In the genomic region with DNA sequence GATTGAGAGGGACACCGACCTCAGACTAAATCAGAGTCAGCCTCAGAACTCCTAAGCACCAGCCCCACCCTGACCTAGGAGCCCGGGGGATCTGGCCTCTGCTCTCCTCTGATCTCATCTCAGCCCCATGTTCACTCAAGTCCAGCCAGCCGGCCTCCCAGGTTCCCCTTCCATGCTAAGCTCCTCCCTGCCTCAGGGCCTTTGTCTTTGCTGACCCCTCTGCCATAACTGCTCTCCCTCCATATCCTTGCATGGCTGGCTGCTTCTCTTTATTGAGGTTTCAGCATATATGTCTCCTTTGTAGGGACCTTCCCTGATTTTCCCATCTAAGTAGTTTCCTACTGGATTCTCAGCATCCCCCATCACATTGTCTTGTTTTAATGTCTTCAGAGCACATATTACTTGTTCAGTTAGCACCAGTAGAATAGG, we compare ENCODE assay signal across 10 cellular contexts. TPM values are rescaled to one million over a fixed set of nuclear protein-coding genes. Genes with fewer than 3 reads are reported as not detected.
A peak's percentile ranks its signal among the peaks of the same experiment; 100 is the strongest.
DNase-seq lines count a peak whose midpoint lies in the region; ATAC-seq, FAIRE-seq and TF ChIP-seq lines count a peak whose summit lies in the region.
"Had no signal": no experiment of that assay in that cellular context is flagged by ENCODE, and none has a peak within 500 bp of the region (broad histone marks: within the 10 kb centered on the region; RNA-seq: fewer than 3 reads in every experiment).

No MANE protein-coding gene starts in this region.

- H2AFZ ChIP-seq in HepG2 (ENCODE audit: low read length), result peak overlapping the region; percentile 88

- H3K36me3 Mint-ChIP-seq in T-helper 1 cell treated with Interleukin-12 subunit alpha and Interleukin-12 subunit beta and Interleukin-4 antibody, amounts not matched to agents 30 μg/mL and 1 μg/mL, for 36 hours (ENCODE audit: low read depth), result no peaks in the 10 kb centered on the region
- H3K36me3 Mint-ChIP-seq in activated naive CD8-positive, alpha-beta T cell, result no peaks in the 10 kb centered on the region

- TF ChIP-seq CTCF in HepG2 (CRISPR knock-in tag; IDR thresholded peaks at IDR 0.05), result no peak
- TF ChIP-seq CTCF in thoracic aorta (IDR thresholded peaks at IDR 0.05), result no peak

- POLR2A ChIA-PET in HepG2 (lab: Yijun Ruan, JAX), result no interaction called here

- TF ChIP-seq RAD21 in HepG2 (CRISPR knock-in tag; IDR thresholded peaks at IDR 0.05), result no peak

- no peak for FAIRE-seq in HepG2 (lab: Jason Lieb, UNC)

- H3K4me3 ChIP-seq in HepG2 (replicated peaks in 1 of 3; ENCODE audit: insufficient read depth in 1 of 3, low read depth in 2 of 3, low read length in 3 of 3) (peak overlapping the region; percentile 39 to 81 (median 57)), thoracic aorta (peak overlapping the region; percentile 73)

- no peaks in the 10 kb centered on the region for H4K20me1 ChIP-seq in HepG2 (ENCODE audit: insufficient read depth, low read length)

- no peaks in the 10 kb centered on the region for H3K4me1 ChIP-seq in HepG2 (ENCODE audit: insufficient read depth, low read length)
- H3K4me1 ChIP-seq in thoracic aorta (ENCODE audit: control insufficient read depth in 1 of 2, low read depth in 2 of 2), result peaks cover 13% of the 10 kb centered on the region in 2 donors

- no TSS peak for BruUV-seq in HepG2 (replicated peaks; lab: Mats Ljungman, UMichigan)

- H3K27me3 ChIP-seq in HepG2 (ENCODE audit: control insufficient read depth in 1 of 2, insufficient read depth in 2 of 2, low read length in 2 of 2) (peaks cover 0 to 15% of the 10 kb centered on the region in 2 experiments; a peak in 2 of 5 replicates), thoracic aorta (replicated peaks; ENCODE audit: insufficient read depth) (no peaks in the 10 kb centered on the region)

- WGBS in HepG2 (ENCODE audit: low lambda C conversion rate), result 0% methylated on average over 1 of the region's 3 CpGs

- H3K9me3 ChIP-seq in HepG2 (ENCODE audit: low read length) (no peaks in the 10 kb centered on the region), thoracic aorta (no peaks in the 10 kb centered on the region)

- H3K79me2 ChIP-seq in HepG2 (ENCODE audit: insufficient read depth, low read length), result no peaks in the 10 kb centered on the region

- intact Hi-C loops in HepG2 (cut with micrococcal nuclease; ENCODE audit: unreplicated experiment), result no loop called here

- DNase-seq in T-helper 1 cell (no peak), HepG2 (ENCODE audit: low spot score) (no peak), thoracic aorta (ENCODE audit: low spot score) (no peak), NCI-H2171 treated with DMSO at 0.1 percent for 48 hours (lab: John Stamatoyannopoulos, UW) (no peak)
- no peak for DNase-seq in activated CD8-positive, alpha-beta memory T cell treated with anti-CD3 and anti-CD28 coated beads, Interleukin-2, amount 50 U/mL, for 4 hours
- DNase-seq: NCI-H2107 had no signal

- TF ChIP-seq EP300 in HepG2 (IDR thresholded peaks at IDR 0.05; ENCODE audit: low read depth in 2 of 2, low read length in 2 of 2) (no peak), HepG2 (CRISPR knock-in tag; IDR thresholded peaks at IDR 0.05; ENCODE audit: borderline replicate concordance) (no peak)

- peak overlapping the region; percentile 38; the same call in 1 of the 2 replicates for H3K9ac ChIP-seq in HepG2 (ENCODE audit: insufficient read depth, low read depth, low read length)

- no peaks in the 10 kb centered on the region for H3K9me3 Mint-ChIP-seq in T-helper 1 cell treated with Interleukin-12 subunit alpha and Interleukin-12 subunit beta and Interleukin-4 antibody, amounts not matched to agents 30 μg/mL and 1 μg/mL, for 36 hours
- no peaks in the 10 kb centered on the region for H3K9me3 Mint-ChIP-seq in activated naive CD8-positive, alpha-beta T cell (ENCODE audit: low read depth)

- peak overlapping the region; percentile 86 for H3K4me2 ChIP-seq in HepG2 (ENCODE audit: low read depth, low read length)

- TF ChIP-seq POLR2A in HepG2 (IDR thresholded peaks at IDR 0.05; ENCODE audit: insufficient read depth in 1 of 2, low read depth in 2 of 2, low read length in 2 of 2), result no peak

- H3K4me1 Mint-ChIP-seq in T-helper 1 cell treated with Interleukin-12 subunit alpha and Interleukin-12 subunit beta and Interleukin-4 antibody, amounts not matched to agents 30 μg/mL and 1 μg/mL, for 36 hours (ENCODE audit: low read depth), result peaks cover 19% of the 10 kb centered on the region
- peaks cover 32% of the 10 kb centered on the region for H3K4me1 Mint-ChIP-seq in activated naive CD8-positive, alpha-beta T cell (ENCODE audit: low read depth)

- in situ Hi-C loops in HepG2 (cut with HindIII; ENCODE audit: extremely low pct_ligation_motif_present, low pct_unique_long_range_greater_than_20kb), result no loop called here

- H3K36me3 ChIP-seq in HepG2 (replicated peaks in 1 of 2; ENCODE audit: control insufficient read depth in 1 of 2, insufficient read depth in 2 of 2, low read length in 2 of 2) (no peaks in the 10 kb centered on the region), thoracic aorta (no peaks in the 10 kb centered on the region)

- CTCF ChIA-PET in HepG2 (lab: Yijun Ruan, JAX; ENCODE audit: low intra/inter-chr PET ratio, low total read pairs), result no interaction called here

- peaks cover 41% of the 10 kb centered on the region for H3K27me3 Mint-ChIP-seq in T-helper 1 cell treated with Interleukin-12 subunit alpha and Interleukin-12 subunit beta and Interleukin-4 antibody, amounts not matched to agents 30 μg/mL and 1 μg/mL, for 36 hours (ENCODE audit: low read depth)
- H3K27me3 Mint-ChIP-seq in activated naive CD8-positive, alpha-beta T cell, result no peaks in the 10 kb centered on the region

- H3K4me3 Mint-ChIP-seq in T-helper 1 cell treated with Interleukin-12 subunit alpha and Interleukin-12 subunit beta and Interleukin-4 antibody, amounts not matched to agents 30 μg/mL and 1 μg/mL, for 36 hours, result peak overlapping the region; percentile 76
- peak overlapping the region; percentile 88 for H3K4me3 Mint-ChIP-seq in activated naive CD8-positive, alpha-beta T cell

- H3K27ac ChIP-seq in HepG2 (ENCODE audit: extremely low read length, insufficient read depth, low read length) (no peak overlapping the region), thoracic aorta (peak overlapping the region; percentile 70 to 71)
- H3K27ac ChIP-seq: 22Rv1 had no signal

- ATAC-seq in HepG2 (peak; percentile 48), thoracic aorta (ENCODE audit: insufficient number of reproducible peaks, low FRiP score, low read depth) (no peak), HG02885 (IDR thresholded peaks at IDR 0.05; ENCODE audit: poor library complexity, unreplicated experiment) (no peak)

- no peak overlapping the region for H3K27ac Mint-ChIP-seq in T-helper 1 cell treated with Interleukin-12 subunit alpha and Interleukin-12 subunit beta and Interleukin-4 antibody, amounts not matched to agents 30 μg/mL and 1 μg/mL, for 36 hours
- peak overlapping the region; percentile 92 for H3K27ac Mint-ChIP-seq in activated naive CD8-positive, alpha-beta T cell

RNA-seq across cellular contexts. Expression of a gene that starts 0.8 kb away (rescaled TPM):
- total RNA-seq in HepG2 (2016; rRNA removed; fragmentation: Illumina TruSeq; extraction: Trizol) (0.58 and 0.77 TPM in 2 replicates), thoracic aorta (10 to 100 TPM; 27.7 to 29.5 TPM)
- 0.09 TPM in 1 of 2 replicates, not detected in the other for total RNA-seq in HepG2 (2016; cell fraction: cytosol; rRNA removed; fragmentation: Illumina TruSeq; extraction: Trizol; ENCODE audit: low read depth)
- 0.49 and 1.1 TPM in 2 replicates for total RNA-seq in HepG2 (2016; cell fraction: insoluble cytoplasmic fraction; rRNA removed; fragmentation: Illumina TruSeq; extraction: Trizol)
- 0.49 and 1.1 TPM in 2 replicates for total RNA-seq in HepG2 (2016; cell fraction: membrane; rRNA removed; fragmentation: Illumina TruSeq; extraction: Trizol)
- 1.8 and 2.8 TPM in 2 replicates for total RNA-seq in HepG2 (2016; cell fraction: nucleus; rRNA removed; fragmentation: Illumina TruSeq; extraction: Trizol)
- polyA plus RNA-seq in HepG2 (2011; rRNA removed), result 0.45 and 1.1 TPM in 2 replicates
- 0.23 and 0.60 TPM in 2 replicates for polyA plus RNA-seq in HepG2 (2011; cell fraction: cytosol; rRNA removed)
- 0.97 and 1.0 TPM in 2 replicates for polyA plus RNA-seq in HepG2 (2011; cell fraction: nucleus; rRNA removed)
- polyA plus RNA-seq in HepG2 (2012), result 0.27 TPM in 1 of 2 replicates, not detected in the other
- 0.18 and 0.51 TPM in 2 replicates for polyA plus RNA-seq in HepG2 (2016; cell fraction: cytosol; fragmentation: Illumina TruSeq; extraction: Trizol; ENCODE audit: low read depth)
- 0.53 and 0.84 TPM in 2 replicates for polyA plus RNA-seq in HepG2 (2016; cell fraction: insoluble cytoplasmic fraction; fragmentation: Illumina TruSeq; extraction: Trizol; ENCODE audit: low read depth)
- 0.44 and 0.58 TPM in 2 replicates for polyA plus RNA-seq in HepG2 (2016; cell fraction: membrane; fragmentation: Illumina TruSeq; extraction: Trizol; ENCODE audit: low read depth)
- polyA plus RNA-seq in HepG2 (2016; cell fraction: nucleus; fragmentation: Illumina TruSeq; extraction: Trizol; ENCODE audit: insufficient read depth, low read depth), result 1.3 TPM in 1 of 2 replicates, not detected in the other
- 1.4 and 4.0 TPM in 2 replicates for polyA minus RNA-seq in HepG2 (2011; rRNA and poly(A)+ RNA removed; ENCODE audit: low replicate concordance)
- polyA minus RNA-seq in HepG2 (2011; cell fraction: cytosol; rRNA and poly(A)+ RNA removed), result 0.97 and 1.5 TPM in 2 replicates
- 1.5 and 1.6 TPM in 2 replicates for polyA minus RNA-seq in HepG2 (2011; cell fraction: nucleus; rRNA and poly(A)+ RNA removed)

RNA-seq across cellular contexts. Expression of a gene that starts 18.7 kb away (rescaled TPM):
- not detected in 2 replicates for total RNA-seq in HepG2 (2016; rRNA removed; fragmentation: Illumina TruSeq; extraction: Trizol)
- total RNA-seq in HepG2 (2016; cell fraction: cytosol; rRNA removed; fragmentation: Illumina TruSeq; extraction: Trizol; ENCODE audit: low read depth), result not detected in 2 replicates
- not detected in 2 replicates for total RNA-seq in HepG2 (2016; cell fraction: insoluble cytoplasmic fraction; rRNA removed; fragmentation: Illumina TruSeq; extraction: Trizol)
- total RNA-seq in HepG2 (2016; cell fraction: membrane; rRNA removed; fragmentation: Illumina TruSeq; extraction: Trizol), result not detected in 2 replicates
- total RNA-seq in HepG2 (2016; cell fraction: nucleus; rRNA removed; fragmentation: Illumina TruSeq; extraction: Trizol), result not detected in 2 replicates
- not detected in 2 replicates for polyA plus RNA-seq in HepG2 (2011; rRNA removed)
- not detected in 2 replicates for polyA plus RNA-seq in HepG2 (2011; cell fraction: cytosol; rRNA removed)
- polyA plus RNA-seq in HepG2 (2011; cell fraction: nucleus; rRNA removed), result not detected in 2 replicates
- polyA plus RNA-seq in HepG2 (2012), result not detected in 2 replicates
- polyA plus RNA-seq in HepG2 (2016; cell fraction: cytosol; fragmentation: Illumina TruSeq; extraction: Trizol; ENCODE audit: low read depth), result not detected in 2 replicates
- polyA plus RNA-seq in HepG2 (2016; cell fraction: insoluble cytoplasmic fraction; fragmentation: Illumina TruSeq; extraction: Trizol; ENCODE audit: low read depth), result not detected in 2 replicates
- not detected in 2 replicates for polyA plus RNA-seq in HepG2 (2016; cell fraction: membrane; fragmentation: Illumina TruSeq; extraction: Trizol; ENCODE audit: low read depth)
- not detected in 2 replicates for polyA plus RNA-seq in HepG2 (2016; cell fraction: nucleus; fragmentation: Illumina TruSeq; extraction: Trizol; ENCODE audit: insufficient read depth, low read depth)
- not detected in 2 replicates for polyA minus RNA-seq in HepG2 (2011; rRNA and poly(A)+ RNA removed; ENCODE audit: low replicate concordance)
- not detected in 2 replicates for polyA minus RNA-seq in HepG2 (2011; cell fraction: cytosol; rRNA and poly(A)+ RNA removed)
- not detected in 2 replicates for polyA minus RNA-seq in HepG2 (2011; cell fraction: nucleus; rRNA and poly(A)+ RNA removed)
- total RNA-seq in thoracic aorta, result 1 to 10 TPM; 2.2 to 3.3 TPM

RNA-seq across cellular contexts. Expression of a gene that starts 28.5 kb away (rescaled TPM):
- total RNA-seq in HepG2 (2016; rRNA removed; fragmentation: Illumina TruSeq; extraction: Trizol) (8.4 and 32.9 TPM in 2 replicates), thoracic aorta (1 to 10 TPM; 7.7 to 8.4 TPM)
- 5.1 and 6.9 TPM in 2 replicates for total RNA-seq in HepG2 (2016; cell fraction: cytosol; rRNA removed; fragmentation: Illumina TruSeq; extraction: Trizol; ENCODE audit: low read depth)
- total RNA-seq in HepG2 (2016; cell fraction: insoluble cytoplasmic fraction; rRNA removed; fragmentation: Illumina TruSeq; extraction: Trizol), result 6.9 and 31.8 TPM in 2 replicates
- 11.9 and 13.4 TPM in 2 replicates for total RNA-seq in HepG2 (2016; cell fraction: membrane; rRNA removed; fragmentation: Illumina TruSeq; extraction: Trizol)
- total RNA-seq in HepG2 (2016; cell fraction: nucleus; rRNA removed; fragmentation: Illumina TruSeq; extraction: Trizol), result 34.0 and 34.7 TPM in 2 replicates
- polyA plus RNA-seq in HepG2 (2011; rRNA removed), result 11.1 and 22.7 TPM in 2 replicates
- 16.2 and 18.8 TPM in 2 replicates for polyA plus RNA-seq in HepG2 (2011; cell fraction: cytosol; rRNA removed)
- 103 and 122 TPM in 2 replicates for polyA plus RNA-seq in HepG2 (2011; cell fraction: nucleus; rRNA removed)
- 19.3 and 25.4 TPM in 2 replicates for polyA plus RNA-seq in HepG2 (2012)
- polyA plus RNA-seq in HepG2 (2016; cell fraction: cytosol; fragmentation: Illumina TruSeq; extraction: Trizol; ENCODE audit: low read depth), result 3.3 and 4.8 TPM in 2 replicates
- 7.6 and 10.7 TPM in 2 replicates for polyA plus RNA-seq in HepG2 (2016; cell fraction: insoluble cytoplasmic fraction; fragmentation: Illumina TruSeq; extraction: Trizol; ENCODE audit: low read depth)
- 8.3 and 10.4 TPM in 2 replicates for polyA plus RNA-seq in HepG2 (2016; cell fraction: membrane; fragmentation: Illumina TruSeq; extraction: Trizol; ENCODE audit: low read depth)
- polyA plus RNA-seq in HepG2 (2016; cell fraction: nucleus; fragmentation: Illumina TruSeq; extraction: Trizol; ENCODE audit: insufficient read depth, low read depth), result 64.1 and 72.1 TPM in 2 replicates
- 19.8 and 31.0 TPM in 2 replicates for polyA minus RNA-seq in HepG2 (2011; rRNA and poly(A)+ RNA removed; ENCODE audit: low replicate concordance)
- polyA minus RNA-seq in HepG2 (2011; cell fraction: cytosol; rRNA and poly(A)+ RNA removed), result 15.7 and 16.8 TPM in 2 replicates
- polyA minus RNA-seq in HepG2 (2011; cell fraction: nucleus; rRNA and poly(A)+ RNA removed), result 19.7 and 26.0 TPM in 2 replicates

RNA-seq across cellular contexts. Expression of a gene that starts 38.8 kb away (rescaled TPM):
- total RNA-seq in HepG2 (2016; rRNA removed; fragmentation: Illumina TruSeq; extraction: Trizol) (10.7 and 18.0 TPM in 2 replicates), thoracic aorta (100 to 1,000 TPM; 158 to 213 TPM)
- total RNA-seq in HepG2 (2016; cell fraction: cytosol; rRNA removed; fragmentation: Illumina TruSeq; extraction: Trizol; ENCODE audit: low read depth), result 4.0 TPM in 2 replicates
- 10.2 and 18.3 TPM in 2 replicates for total RNA-seq in HepG2 (2016; cell fraction: insoluble cytoplasmic fraction; rRNA removed; fragmentation: Illumina TruSeq; extraction: Trizol)
- 8.4 and 9.5 TPM in 2 replicates for total RNA-seq in HepG2 (2016; cell fraction: membrane; rRNA removed; fragmentation: Illumina TruSeq; extraction: Trizol)
- total RNA-seq in HepG2 (2016; cell fraction: nucleus; rRNA removed; fragmentation: Illumina TruSeq; extraction: Trizol), result 14.1 and 14.6 TPM in 2 replicates
- polyA plus RNA-seq in HepG2 (2011; rRNA removed), result 7.7 and 12.2 TPM in 2 replicates
- polyA plus RNA-seq in HepG2 (2011; cell fraction: cytosol; rRNA removed), result 9.5 and 10.2 TPM in 2 replicates
- 5.5 and 8.4 TPM in 2 replicates for polyA plus RNA-seq in HepG2 (2011; cell fraction: nucleus; rRNA removed)
- polyA plus RNA-seq in HepG2 (2012), result 12.8 and 19.4 TPM in 2 replicates
- polyA plus RNA-seq in HepG2 (2016; cell fraction: cytosol; fragmentation: Illumina TruSeq; extraction: Trizol; ENCODE audit: low read depth), result 3.7 TPM in 2 replicates
- polyA plus RNA-seq in HepG2 (2016; cell fraction: insoluble cytoplasmic fraction; fragmentation: Illumina TruSeq; extraction: Trizol; ENCODE audit: low read depth), result 12.7 and 13.2 TPM in 2 replicates
- 8.3 and 10.0 TPM in 2 replicates for polyA plus RNA-seq in HepG2 (2016; cell fraction: membrane; fragmentation: Illumina TruSeq; extraction: Trizol; ENCODE audit: low read depth)
- 29.4 and 33.0 TPM in 2 replicates for polyA plus RNA-seq in HepG2 (2016; cell fraction: nucleus; fragmentation: Illumina TruSeq; extraction: Trizol; ENCODE audit: insufficient read depth, low read depth)
- 9.0 and 55.3 TPM in 2 replicates for polyA minus RNA-seq in HepG2 (2011; rRNA and poly(A)+ RNA removed; ENCODE audit: low replicate concordance)
- polyA minus RNA-seq in HepG2 (2011; cell fraction: cytosol; rRNA and poly(A)+ RNA removed), result 5.5 and 9.1 TPM in 2 replicates
- polyA minus RNA-seq in HepG2 (2011; cell fraction: nucleus; rRNA and poly(A)+ RNA removed), result 2.2 and 4.5 TPM in 2 replicates

RNA-seq across cellular contexts. Expression of a gene that starts 46.4 kb away (rescaled TPM):
- total RNA-seq in HepG2 (2016; rRNA removed; fragmentation: Illumina TruSeq; extraction: Trizol) (91.1 and 115 TPM in 2 replicates), thoracic aorta (10 to 100 TPM; 42.0 to 52.2 TPM)
- total RNA-seq in HepG2 (2016; cell fraction: cytosol; rRNA removed; fragmentation: Illumina TruSeq; extraction: Trizol; ENCODE audit: low read depth), result 16.1 and 16.4 TPM in 2 replicates
- total RNA-seq in HepG2 (2016; cell fraction: insoluble cytoplasmic fraction; rRNA removed; fragmentation: Illumina TruSeq; extraction: Trizol), result 93.5 and 104 TPM in 2 replicates
- total RNA-seq in HepG2 (2016; cell fraction: membrane; rRNA removed; fragmentation: Illumina TruSeq; extraction: Trizol), result 37.9 and 40.5 TPM in 2 replicates
- 52.4 and 56.0 TPM in 2 replicates for total RNA-seq in HepG2 (2016; cell fraction: nucleus; rRNA removed; fragmentation: Illumina TruSeq; extraction: Trizol)
- 25.0 and 27.4 TPM in 2 replicates for polyA plus RNA-seq in HepG2 (2011; rRNA removed)
- 19.8 and 29.8 TPM in 2 replicates for polyA plus RNA-seq in HepG2 (2011; cell fraction: cytosol; rRNA removed)
- polyA plus RNA-seq in HepG2 (2011; cell fraction: nucleus; rRNA removed), result 32.6 and 32.8 TPM in 2 replicates
- polyA plus RNA-seq in HepG2 (2012), result 56.0 and 62.2 TPM in 2 replicates
- polyA plus RNA-seq in HepG2 (2016; cell fraction: cytosol; fragmentation: Illumina TruSeq; extraction: Trizol; ENCODE audit: low read depth), result 14.7 and 16.9 TPM in 2 replicates
- 125 and 138 TPM in 2 replicates for polyA plus RNA-seq in HepG2 (2016; cell fraction: insoluble cytoplasmic fraction; fragmentation: Illumina TruSeq; extraction: Trizol; ENCODE audit: low read depth)
- polyA plus RNA-seq in HepG2 (2016; cell fraction: membrane; fragmentation: Illumina TruSeq; extraction: Trizol; ENCODE audit: low read depth), result 33.6 and 36.5 TPM in 2 replicates
- 76.8 and 76.9 TPM in 2 replicates for polyA plus RNA-seq in HepG2 (2016; cell fraction: nucleus; fragmentation: Illumina TruSeq; extraction: Trizol; ENCODE audit: insufficient read depth, low read depth)
- polyA minus RNA-seq in HepG2 (2011; rRNA and poly(A)+ RNA removed; ENCODE audit: low replicate concordance), result 52.3 and 71.1 TPM in 2 replicates
- 22.3 and 28.6 TPM in 2 replicates for polyA minus RNA-seq in HepG2 (2011; cell fraction: cytosol; rRNA and poly(A)+ RNA removed)
- polyA minus RNA-seq in HepG2 (2011; cell fraction: nucleus; rRNA and poly(A)+ RNA removed), result 33.5 and 39.2 TPM in 2 replicates

Comparison
In these comparisons a context has a peak if more than half of its experiments do, and no peak if none do; other contexts are left out.
1. RNA of a gene that starts 0.8 kb away (total RNA-seq): 27.7 to 29.5 TPM in thoracic aorta; 0.09 to 2.8 TPM in HepG2; every median in the first group is over 4 times any median in the second.